15 cellular contexts compared by ENCODE assay signal in the genomic region with DNA sequence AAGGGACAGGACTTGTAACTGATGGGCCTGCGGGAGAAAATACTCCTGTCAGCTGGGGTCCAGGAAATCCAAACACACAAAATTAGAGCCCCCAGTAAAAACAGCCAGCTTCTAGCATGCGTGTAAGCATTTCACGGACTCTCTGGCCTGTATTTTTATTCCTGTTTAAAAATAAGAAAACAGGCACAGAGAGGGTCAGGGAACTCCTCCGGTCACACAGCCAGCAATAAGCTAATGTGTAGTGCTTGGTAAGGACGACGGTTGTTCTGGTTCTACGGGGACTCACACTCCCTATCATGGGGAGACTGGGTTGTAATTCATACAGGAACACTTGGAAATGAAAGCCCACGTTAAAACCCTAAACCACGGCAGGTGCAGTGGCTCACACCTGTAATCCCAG. TPM values are rescaled to one million over a fixed set of nuclear protein-coding genes. Genes with fewer than 3 reads are reported as not detected.
DNase-seq lines count a peak whose midpoint lies in the region; ATAC-seq and TF ChIP-seq lines count a peak whose summit lies in the region.
"Had no signal": no experiment of that assay in that cellular context is flagged by ENCODE, and none has a peak within 500 bp of the region (broad histone marks: within the 10 kb centered on the region; RNA-seq: fewer than 3 reads in every experiment).

No MANE protein-coding gene starts in this region.

- no peak for TF ChIP-seq CTCF in Caco-2 (IDR thresholded peaks at IDR 0.05; ENCODE audit: insufficient read depth in 1 of 2, low read depth in 1 of 2, low read length in 1 of 2, severe bottlenecking in 1 of 2, unreplicated experiment in 1 of 2)
- no peak for TF ChIP-seq CTCF in lower lobe of right lung (IDR thresholded peaks at IDR 0.05)

- no peaks in the 10 kb centered on the region for H3K27me3 ChIP-seq in Caco-2 (replicated peaks; ENCODE audit: control insufficient read depth, insufficient read depth, low read length)
- no peaks in the 10 kb centered on the region for H3K27me3 ChIP-seq in lower lobe of right lung (ENCODE audit: low read depth)
- H3K27me3 ChIP-seq: vagina had no signal

- H3K27me3 Mint-ChIP-seq in activated T-cell treated with anti-CD3 and anti-CD28 coated beads, Interleukin-2, amount 50 U/mL, for 4 hours (ENCODE audit: low read depth), result no peaks in the 10 kb centered on the region
- H3K27me3 Mint-ChIP-seq in Caco-2 (ENCODE audit: insufficient read depth, unreplicated experiment), result no peaks in the 10 kb centered on the region
- no peaks in the 10 kb centered on the region for H3K27me3 Mint-ChIP-seq in T-helper 17 cell

- POLR2A ChIA-PET in Caco-2 (lab: Charles Lee), result no interaction called here

- CTCF ChIA-PET in Caco-2 (lab: Charles Lee), result no interaction called here

- H3K36me3 ChIP-seq in Caco-2 (ENCODE audit: control insufficient read depth, insufficient read depth, low read length) (peaks cover 6% of the 10 kb centered on the region), lower lobe of right lung (peaks cover 21% of the 10 kb centered on the region)

- peak overlapping the region; percentile 85 for H3K4me3 Mint-ChIP-seq in activated T-cell treated with anti-CD3 and anti-CD28 coated beads, Interleukin-2, amount 50 U/mL, for 4 hours
- H3K4me3 Mint-ChIP-seq in Caco-2 (ENCODE audit: unreplicated experiment) (peak overlapping the region; percentile 87), T-helper 17 cell (no peak overlapping the region)

- H3K4me3 ChIP-seq in Caco-2 (ENCODE audit: low read depth, low read length) (no peak overlapping the region), lower lobe of right lung (peak overlapping the region; percentile 95)

- peaks cover 11% of the 10 kb centered on the region for H3K4me1 ChIP-seq in Caco-2
- peaks cover 19% of the 10 kb centered on the region for H3K4me1 ChIP-seq in lower lobe of right lung

- H3K4me1 Mint-ChIP-seq in activated T-cell treated with anti-CD3 and anti-CD28 coated beads, Interleukin-2, amount 50 U/mL, for 4 hours (ENCODE audit: low read depth), result peaks cover 13% of the 10 kb centered on the region
- peaks cover 7% of the 10 kb centered on the region for H3K4me1 Mint-ChIP-seq in Caco-2 (ENCODE audit: low read depth, unreplicated experiment)
- H3K4me1 Mint-ChIP-seq in T-helper 17 cell, result peaks cover 13% of the 10 kb centered on the region

- no peaks in the 10 kb centered on the region for H3K9me3 Mint-ChIP-seq in activated T-cell treated with anti-CD3 and anti-CD28 coated beads, Interleukin-2, amount 50 U/mL, for 4 hours
- H3K9me3 Mint-ChIP-seq in Caco-2 (ENCODE audit: unreplicated experiment), result no peaks in the 10 kb centered on the region

- H3K9me3 ChIP-seq in Caco-2 (peaks cover 18% of the 10 kb centered on the region; the same call in 1 of the 2 replicates), T-helper 17 cell (ENCODE audit: control insufficient read depth, low read length, poor library complexity, severe bottlenecking) (peaks cover 5% of the 10 kb centered on the region), lower lobe of right lung (peaks cover 7% of the 10 kb centered on the region)

- BruUV-seq in Caco-2 (replicated peaks; lab: Mats Ljungman, UMichigan), result TSS peak; percentile 43

- no peak for ATAC-seq in activated T-cell treated with anti-CD3 and anti-CD28 coated beads, Interleukin-2, amount 50 U/mL, for 4 hours
- ATAC-seq in T-helper 17 cell (no peak), lower lobe of right lung (no peak), HG02588 (IDR thresholded peaks at IDR 0.05; ENCODE audit: unreplicated experiment) (no peak), HG02840 (IDR thresholded peaks at IDR 0.05; ENCODE audit: low FRiP score, unreplicated experiment) (no peak)
- ATAC-seq: left ventricle myocardium superior, psoas muscle had no signal

- DNase-seq in activated T-cell treated with anti-CD3 and anti-CD28 coated beads, Interleukin-2, amount 50 U/mL, for 4 hours, result no peak
- DNase-seq in activated T-cell treated with anti-CD3 and anti-CD28 coated beads for 4 hours (no peak), Caco-2 (no peak), T-helper 17 cell (no peak), lower lobe of right lung (no peak), C1 segment of cervical spinal cord (lab: John Stamatoyannopoulos, UW) (no peak)
- DNase-seq: left ventricle myocardium superior; MV-4-11; psoas muscle; SIG-M5; stimulated activated naive CD4-positive, alpha-beta T cell treated with Interleukin-2 at 50 U/mL for 16 hours; T1000 had no signal

- H3K27ac Mint-ChIP-seq in Caco-2 (ENCODE audit: unreplicated experiment), result no peak overlapping the region
- H3K27ac Mint-ChIP-seq in T-helper 17 cell, result peak overlapping the region; percentile 91

- peaks cover 6% of the 10 kb centered on the region for H3K36me3 Mint-ChIP-seq in activated T-cell treated with anti-CD3 and anti-CD28 coated beads, Interleukin-2, amount 50 U/mL, for 4 hours (ENCODE audit: insufficient read depth)
- H3K36me3 Mint-ChIP-seq in Caco-2 (ENCODE audit: insufficient read depth, unreplicated experiment) (peaks cover 37% of the 10 kb centered on the region), T-helper 17 cell (ENCODE audit: low read depth) (peaks cover 3% of the 10 kb centered on the region)

- intact Hi-C loops in Caco-2 (cut with micrococcal nuclease; ENCODE audit: unreplicated experiment) (no loop called here), lower lobe of right lung (cut with DNase I) (no loop called here)

- H3K27ac ChIP-seq in lower lobe of right lung, result no peak overlapping the region
- H3K27ac ChIP-seq: psoas muscle had no signal

RNA-seq across cellular contexts. Expression of gene TCF25, which starts 1.5 kb away (rescaled TPM):
- total RNA-seq in activated T-cell treated with anti-CD3 and anti-CD28 coated beads, Interleukin-2, amount 50 U/mL, for 4 hours, result 100 to 1,000 TPM; 144 to 182 (median 164) TPM
- total RNA-seq in Caco-2 (2022) (196 and 244 TPM in 2 replicates), T-helper 17 cell (100 to 1,000 TPM; 393 to 428 TPM), lower lobe of right lung (152 TPM)

RNA-seq across cellular contexts. Expression of gene SPIRE2, which starts 43.6 kb away (rescaled TPM):
- under 1 TPM; 0.21 to 0.49 (median 0.23) TPM for total RNA-seq in activated T-cell treated with anti-CD3 and anti-CD28 coated beads, Interleukin-2, amount 50 U/mL, for 4 hours
- total RNA-seq in Caco-2 (2022) (29.6 and 31.3 TPM in 2 replicates), T-helper 17 cell (1 to 10 TPM; 1.3 to 3.3 TPM), lower lobe of right lung (15.8 TPM)

RNA-seq across cellular contexts. Expression of gene MC1R, which starts 46.8 kb away (rescaled TPM):
- 1 to 10 TPM; 2.5 to 3.0 (median 2.6) TPM for total RNA-seq in activated T-cell treated with anti-CD3 and anti-CD28 coated beads, Interleukin-2, amount 50 U/mL, for 4 hours
- 5.6 and 6.5 TPM in 2 replicates for total RNA-seq in Caco-2 (2022)
- total RNA-seq in T-helper 17 cell, result 10 to 100 TPM; 10.1 to 13.8 TPM
- total RNA-seq in lower lobe of right lung, result 5.3 TPM

RNA-seq across cellular contexts. Expression of gene TUBB3, which starts 51.2 kb away (rescaled TPM):
- total RNA-seq in activated T-cell treated with anti-CD3 and anti-CD28 coated beads, Interleukin-2, amount 50 U/mL, for 4 hours, result under 1 TPM; 0.65 to 0.68 (median 0.66) TPM
- total RNA-seq in Caco-2 (2022) (31.3 and 37.5 TPM in 2 replicates), T-helper 17 cell (under 1 TPM; 0.52 to 0.96 TPM), lower lobe of right lung (2.1 TPM)

RNA-seq across cellular contexts. Expression of gene FANCA, which starts 55.4 kb away (rescaled TPM):
- 100 to 1,000 TPM in 1 of 3 donors, 10 to 100 TPM in 2; 76.3 to 100 (median 89.4) TPM for total RNA-seq in activated T-cell treated with anti-CD3 and anti-CD28 coated beads, Interleukin-2, amount 50 U/mL, for 4 hours
- total RNA-seq in Caco-2 (2022), result 173 and 185 TPM in 2 replicates
- total RNA-seq in T-helper 17 cell, result 10 to 100 TPM; 10.7 to 12.7 TPM
- 7.9 TPM for total RNA-seq in lower lobe of right lung
